Comparison of ENCODE assay signal across 7 cellular contexts in genomic region chr20:50744143-50744792, GRCh38. TPM values are rescaled to one million over a fixed set of nuclear protein-coding genes. Genes with fewer than 3 reads are reported as not detected.
DNase-seq lines count a peak whose midpoint lies in the region; ATAC-seq, FAIRE-seq and TF ChIP-seq lines count a peak whose summit lies in the region.

No MANE protein-coding gene starts in this region.

- in situ Hi-C loops in SK-MEL-5 (cut with HindIII; ENCODE audit: low pct_unique_long_range_greater_than_20kb, low sequenced_read_pairs) = no loop called here

- no peak for FAIRE-seq in pancreas (lab: Jason Lieb, UNC)

- H3K27me3 ChIP-seq in pancreas = no peaks in the 10 kb centered on the region

- CTCF ChIA-PET in HEK293T (lab: Yijun Ruan, JAX) = interaction anchor here (0.5 to 2.1 kb wide), 7 partner anchors 11 to 305 kb away, joined by 3 to 15 read pairs (median 4); no protein-coding TSS in a partner anchor

- POLR2A ChIA-PET in HEK293T (lab: Yijun Ruan, JAX) = interaction anchor here (1.2 to 1.5 kb wide), 2 partner anchors 13 to 47 kb away, joined by 7 read pairs; partner anchors contain the start of gene PARD6B

- H3K27ac ChIP-seq in pancreas = peak overlapping the region; percentile 9 to 85 (median 66)

- TF ChIP-seq CTCF in fibroblast of the aortic adventitia (IDR thresholded peaks at IDR 0.05; ENCODE audit: insufficient read depth, low read length) (peak; percentile 50), pancreas (IDR thresholded peaks at IDR 0.05) (no peak)

- ATAC-seq in pancreas (peak; percentile 81 to 90 (median 89)), GM19467 (IDR thresholded peaks at IDR 0.05; ENCODE audit: unreplicated experiment) (no peak), HG02884 (IDR thresholded peaks at IDR 0.05; ENCODE audit: unreplicated experiment) (no peak)

- no peaks in the 10 kb centered on the region for H3K9me3 ChIP-seq in pancreas

- 57 to 61% methylated on average over 15 of the region's 15 CpGs for WGBS in pancreas, 2 donors

- intact Hi-C loops in pancreas (cut with DNase I) = no loop called here

- DNase-seq in HEK293T (ENCODE audit: extremely low spot score) (peak; percentile 59), SK-MEL-5 (ENCODE audit: low read depth, low spot score) (peak; percentile 86), fibroblast of the aortic adventitia (ENCODE audit: low read depth) (peak; percentile 91), pancreas (peak in 4 of 6 donors; percentile 57 to 77 (median 70)), SKM-1 treated with dmso at 0.1 percent for 144 hours (lab: John Stamatoyannopoulos, UW; ENCODE audit: unreplicated experiment) (no peak)

- H3K4me3 ChIP-seq in fibroblast of the aortic adventitia (ENCODE audit: low read depth, low read length) (no peak overlapping the region), pancreas (no peak overlapping the region)

- no peaks in the 10 kb centered on the region for H3K36me3 ChIP-seq in pancreas

- H3K4me1 ChIP-seq in pancreas = peaks cover 7 to 46% (median 11%) of the 10 kb centered on the region in 3 donors

TF ChIP-seq in HEK293T, 16 proteins besides CTCF, POLR2A, EP300 and RAD21:
- TF ChIP-seq CTBP1 (IDR thresholded peaks at IDR 0.05; ENCODE audit: borderline replicate concordance) (no peak), PKNOX1 (IDR thresholded peaks at IDR 0.05) (no peak), FOXM1 (IDR thresholded peaks at IDR 0.05; ENCODE audit: borderline replicate concordance) (no peak), LEF1 (IDR thresholded peaks at IDR 0.05; ENCODE audit: borderline replicate concordance) (no peak)

RNA-seq across cellular contexts. Expression of gene PARD6B, which starts 12.9 kb away (rescaled TPM):
- 4.8 and 5.9 TPM in 2 replicates for total RNA-seq in SK-MEL-5 (2014; rRNA removed; shearing (Covaris generic))
- polyA plus RNA-seq in SK-MEL-5 (2015; cell fraction: cytosol; rRNA removed) = 1.6 and 1.9 TPM in 2 replicates
- polyA plus RNA-seq in SK-MEL-5 (2015; cell fraction: nucleus; rRNA removed) = 2.3 and 2.6 TPM in 2 replicates
- total RNA-seq in fibroblast of the aortic adventitia (ENCODE audit: low replicate concordance) = 1.4 and 1.5 TPM in 2 replicates
- total RNA-seq in pancreas = 10 to 100 TPM in 4 of 6 donors, 1 to 10 TPM in 2; 8.1 to 17.8 (median 11.9) TPM
- polyA plus RNA-seq in pancreas = 1 to 10 TPM; 3.1 to 4.2 TPM

RNA-seq across cellular contexts. Expression of gene BCAS4, which starts 50.6 kb away (rescaled TPM):
- total RNA-seq in SK-MEL-5 (2014; rRNA removed; shearing (Covaris generic)) = 4.4 and 7.0 TPM in 2 replicates
- polyA plus RNA-seq in SK-MEL-5 (2015; cell fraction: cytosol; rRNA removed) = 4.6 and 6.7 TPM in 2 replicates
- polyA plus RNA-seq in SK-MEL-5 (2015; cell fraction: nucleus; rRNA removed) = 1.6 and 1.9 TPM in 2 replicates
- 1.5 and 2.7 TPM in 2 replicates for total RNA-seq in fibroblast of the aortic adventitia (ENCODE audit: low replicate concordance)
- total RNA-seq in pancreas = 1 to 10 TPM in 5 of 6 donors, under 1 TPM in 1; 0.85 to 1.9 (median 1.7) TPM
- polyA plus RNA-seq in pancreas = 1 to 10 TPM; 2.0 to 4.8 TPM

RNA-seq across cellular contexts. Expression of gene RIPOR3, which starts 52.9 kb away (rescaled TPM):
- total RNA-seq in SK-MEL-5 (2014; rRNA removed; shearing (Covaris generic)) = not detected in 2 replicates
- polyA plus RNA-seq in SK-MEL-5 (2015; cell fraction: cytosol; rRNA removed) = not detected in 2 replicates
- polyA plus RNA-seq in SK-MEL-5 (2015; cell fraction: nucleus; rRNA removed) = not detected in 2 replicates
- total RNA-seq in fibroblast of the aortic adventitia (ENCODE audit: low replicate concordance) (1.6 and 6.5 TPM in 2 replicates), pancreas (1 to 10 TPM in 4 of 6 donors, under 1 TPM in 2; 0.67 to 3.4 (median 1.5) TPM)
- polyA plus RNA-seq in pancreas = 10 to 100 TPM in 1 of 2 donors, 1 to 10 TPM in 1; 8.1 to 11.3 TPM

Comparison
In these comparisons a context has a peak if more than half of its experiments do, and no peak if none do; other contexts are left out.
1. ATAC-seq: peak in pancreas (4 of 4); none in GM19467 (single experiment) and HG02884 (single experiment).